Comparison of ENCODE assay signal across 8 cellular contexts in the genomic region with DNA sequence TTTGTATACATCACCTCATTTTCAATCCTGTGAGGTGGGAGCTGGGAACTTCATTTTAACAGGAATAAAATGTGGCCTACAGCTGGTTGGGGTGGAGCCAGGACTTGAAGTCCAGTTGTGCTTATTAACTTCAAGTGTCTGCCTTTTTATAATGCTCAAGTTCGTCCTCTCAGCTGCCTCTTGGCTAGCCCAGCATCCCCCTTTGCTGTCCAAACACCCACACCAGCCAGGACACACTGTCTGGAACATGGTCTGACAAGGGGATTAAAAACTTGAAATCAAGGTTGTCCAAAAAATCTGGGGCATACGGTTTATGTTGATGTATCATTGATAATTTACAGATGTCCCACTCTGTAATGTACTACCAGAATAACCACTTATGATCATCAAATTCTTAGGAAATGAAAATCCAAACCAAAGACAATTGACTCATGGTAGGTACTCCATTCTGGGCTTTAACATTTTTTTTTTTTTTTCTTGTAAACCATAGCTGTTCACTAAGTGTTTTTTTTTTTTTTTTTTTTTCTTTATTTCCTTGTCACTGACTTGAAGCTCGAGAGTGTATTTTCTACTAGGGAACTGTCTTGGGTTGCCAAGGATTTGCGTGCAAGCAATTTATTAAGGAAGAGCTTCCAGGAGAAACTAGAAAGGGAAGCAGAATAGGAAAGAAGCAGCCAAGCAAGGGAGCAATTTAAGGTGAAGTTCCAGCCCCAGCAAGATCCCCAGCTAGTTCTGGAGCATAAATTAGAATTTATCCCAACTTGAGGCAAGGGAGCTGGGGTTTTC.
A peak's percentile ranks its signal among the peaks of the same experiment; 100 is the strongest.
DNase-seq lines count a peak whose midpoint lies in the region; ATAC-seq and TF ChIP-seq lines count a peak whose summit lies in the region.

No MANE protein-coding gene starts in this region.

- no peaks in the 10 kb centered on the region for H3K27me3 Mint-ChIP-seq in stimulated activated naive CD8-positive, alpha-beta T cell treated with anti-CD3 and anti-CD28 coated beads, Interleukin-15, Interleukin-2, amounts not matched to agents 100 ng/mL and 50 ng/mL, for 24 hours
- no peaks in the 10 kb centered on the region for H3K27me3 Mint-ChIP-seq in activated T-cell treated with anti-CD3 and anti-CD28 coated beads, Interleukin-2, amount 50 U/mL, for 4 hours (ENCODE audit: low read depth)

- intact Hi-C loops in heart left ventricle (cut with DNase I) (loop anchor here in 5 of 10 donors (5.0 kb wide), 4 partner anchors 80 to 660 kb away; a partner anchor contains a TSS), sigmoid colon (cut with DNase I) (loop anchor here (5.0 to 10.0 kb wide), 5 partner anchors 85 to 660 kb away; a partner anchor contains a TSS)

- H3K27ac ChIP-seq in heart left ventricle, result peak overlapping the region; percentile 39 to 92 (median 78)
- peak overlapping the region; percentile 64 to 83 (median 76) for H3K27ac ChIP-seq in sigmoid colon

- WGBS in heart left ventricle, 4 donors, result 57 to 62% (median 59%) methylated on average over 4 of the region's 4 CpGs
- 47 to 64% methylated on average over 4 of the region's 4 CpGs for WGBS in sigmoid colon, 2 donors

- peak overlapping the region; percentile 92 for H3K27ac Mint-ChIP-seq in stimulated activated naive CD8-positive, alpha-beta T cell treated with anti-CD3 and anti-CD28 coated beads, Interleukin-15, Interleukin-2, amounts not matched to agents 100 ng/mL and 50 ng/mL, for 24 hours

- peaks cover 6% of the 10 kb centered on the region for H3K36me3 Mint-ChIP-seq in stimulated activated naive CD8-positive, alpha-beta T cell treated with anti-CD3 and anti-CD28 coated beads, Interleukin-15, Interleukin-2, amounts not matched to agents 100 ng/mL and 50 ng/mL, for 24 hours (ENCODE audit: low read depth)
- H3K36me3 Mint-ChIP-seq in activated T-cell treated with anti-CD3 and anti-CD28 coated beads, Interleukin-2, amount 50 U/mL, for 4 hours (ENCODE audit: insufficient read depth), result no peaks in the 10 kb centered on the region

- TF ChIP-seq EP300 in sigmoid colon (IDR thresholded peaks at IDR 0.05), result no peak

- H3K27me3 ChIP-seq in heart left ventricle (no peaks in the 10 kb centered on the region), sigmoid colon (no peaks in the 10 kb centered on the region)

- H3K9me3 Mint-ChIP-seq in stimulated activated naive CD8-positive, alpha-beta T cell treated with anti-CD3 and anti-CD28 coated beads, Interleukin-15, Interleukin-2, amounts not matched to agents 100 ng/mL and 50 ng/mL, for 24 hours, result peaks cover 19% of the 10 kb centered on the region
- H3K9me3 Mint-ChIP-seq in activated T-cell treated with anti-CD3 and anti-CD28 coated beads, Interleukin-2, amount 50 U/mL, for 4 hours, result peaks cover 4% of the 10 kb centered on the region

- no peak for ATAC-seq in stimulated activated naive CD8-positive, alpha-beta T cell treated with anti-CD3 and anti-CD28 coated beads, Interleukin-15, Interleukin-2, amounts not matched to agents 100 U/mL and 50 U/mL, for 24 hours
- peak; percentile 25 to 43 for ATAC-seq in activated T-cell treated with anti-CD3 and anti-CD28 coated beads, Interleukin-2, amount 50 U/mL, for 4 hours
- ATAC-seq in heart left ventricle, result peak; percentile 56 to 86 (median 78)
- no peak for ATAC-seq in GM21786 (IDR thresholded peaks at IDR 0.05; ENCODE audit: unreplicated experiment)
- no peak for ATAC-seq in HG03521 (IDR thresholded peaks at IDR 0.05; ENCODE audit: unreplicated experiment)

- H3K4me1 Mint-ChIP-seq in stimulated activated naive CD8-positive, alpha-beta T cell treated with anti-CD3 and anti-CD28 coated beads, Interleukin-15, Interleukin-2, amounts not matched to agents 100 ng/mL and 50 ng/mL, for 24 hours (ENCODE audit: low read depth), result peaks cover 60% of the 10 kb centered on the region
- H3K4me1 Mint-ChIP-seq in activated T-cell treated with anti-CD3 and anti-CD28 coated beads, Interleukin-2, amount 50 U/mL, for 4 hours (ENCODE audit: low read depth), result peaks cover 42% of the 10 kb centered on the region

- H3K4me3 Mint-ChIP-seq in stimulated activated naive CD8-positive, alpha-beta T cell treated with anti-CD3 and anti-CD28 coated beads, Interleukin-15, Interleukin-2, amounts not matched to agents 100 ng/mL and 50 ng/mL, for 24 hours, result peak overlapping the region; percentile 74
- peak overlapping the region; percentile 80 for H3K4me3 Mint-ChIP-seq in activated T-cell treated with anti-CD3 and anti-CD28 coated beads, Interleukin-2, amount 50 U/mL, for 4 hours

- TF ChIP-seq CTCF in heart left ventricle (IDR thresholded peaks at IDR 0.05), result no peak
- TF ChIP-seq CTCF in sigmoid colon (IDR thresholded peaks at IDR 0.05), result no peak

- H3K4me1 ChIP-seq in heart left ventricle (peaks cover 0 to 20% (median 12%) of the 10 kb centered on the region in 12 donors), sigmoid colon (peaks cover 0 to 19% (median 16%) of the 10 kb centered on the region in 4 donors)

- no peak for TF ChIP-seq POLR2A in heart left ventricle (IDR thresholded peaks at IDR 0.05)
- no peak for TF ChIP-seq POLR2A in sigmoid colon (IDR thresholded peaks at IDR 0.05)

- H3K9me3 ChIP-seq in heart left ventricle (peaks cover 0 to 4% (median 0%) of the 10 kb centered on the region in 12 donors), sigmoid colon (no peaks in the 10 kb centered on the region)

- H3K4me3 ChIP-seq in heart left ventricle (peak overlapping the region in 10 of 12 donors; percentile 17 to 77 (median 67)), sigmoid colon (peak overlapping the region; percentile 45 to 62 (median 56))

- H3K36me3 ChIP-seq in heart left ventricle (no peaks in the 10 kb centered on the region), sigmoid colon (no peaks in the 10 kb centered on the region)

- no peak for DNase-seq in stimulated activated naive CD8-positive, alpha-beta T cell treated with anti-CD3 and anti-CD28 coated beads, Interleukin-15, Interleukin-2, amounts not matched to agents 100 U/mL and 50 U/mL, for 24 hours
- DNase-seq in activated T-cell treated with anti-CD3 and anti-CD28 coated beads, Interleukin-2, amount 50 U/mL, for 4 hours, result no peak
- DNase-seq in heart left ventricle (peak; percentile 43 to 77 (median 53)), sigmoid colon (peak; percentile 73), COLO829 (ENCODE audit: low spot score) (no peak)

Comparison
In these comparisons a context has a peak if more than half of its experiments do, and no peak if none do; other contexts are left out.
1. ATAC-seq: peak in activated T-cell treated with anti-CD3 and anti-CD28 coated beads, Interleukin-2, amount 50 U/mL, for 4 hours (2 of 2) and heart left ventricle (4 of 4); none in stimulated activated naive CD8-positive, alpha-beta T cell treated with anti-CD3 and anti-CD28 coated beads, Interleukin-15, Interleukin-2, amounts not matched to agents 100 U/mL and 50 U/mL, for 24 hours (single experiment), GM21786 (single experiment) and HG03521 (single experiment).
2. DNase-seq: peak in heart left ventricle (5 of 5) and sigmoid colon (single experiment); none in stimulated activated naive CD8-positive, alpha-beta T cell treated with anti-CD3 and anti-CD28 coated beads, Interleukin-15, Interleukin-2, amounts not matched to agents 100 U/mL and 50 U/mL, for 24 hours (single experiment), activated T-cell treated with anti-CD3 and anti-CD28 coated beads, Interleukin-2, amount 50 U/mL, for 4 hours (single experiment) and COLO829 (single experiment).